8 cellular contexts compared by ENCODE assay signal in the genomic region with DNA sequence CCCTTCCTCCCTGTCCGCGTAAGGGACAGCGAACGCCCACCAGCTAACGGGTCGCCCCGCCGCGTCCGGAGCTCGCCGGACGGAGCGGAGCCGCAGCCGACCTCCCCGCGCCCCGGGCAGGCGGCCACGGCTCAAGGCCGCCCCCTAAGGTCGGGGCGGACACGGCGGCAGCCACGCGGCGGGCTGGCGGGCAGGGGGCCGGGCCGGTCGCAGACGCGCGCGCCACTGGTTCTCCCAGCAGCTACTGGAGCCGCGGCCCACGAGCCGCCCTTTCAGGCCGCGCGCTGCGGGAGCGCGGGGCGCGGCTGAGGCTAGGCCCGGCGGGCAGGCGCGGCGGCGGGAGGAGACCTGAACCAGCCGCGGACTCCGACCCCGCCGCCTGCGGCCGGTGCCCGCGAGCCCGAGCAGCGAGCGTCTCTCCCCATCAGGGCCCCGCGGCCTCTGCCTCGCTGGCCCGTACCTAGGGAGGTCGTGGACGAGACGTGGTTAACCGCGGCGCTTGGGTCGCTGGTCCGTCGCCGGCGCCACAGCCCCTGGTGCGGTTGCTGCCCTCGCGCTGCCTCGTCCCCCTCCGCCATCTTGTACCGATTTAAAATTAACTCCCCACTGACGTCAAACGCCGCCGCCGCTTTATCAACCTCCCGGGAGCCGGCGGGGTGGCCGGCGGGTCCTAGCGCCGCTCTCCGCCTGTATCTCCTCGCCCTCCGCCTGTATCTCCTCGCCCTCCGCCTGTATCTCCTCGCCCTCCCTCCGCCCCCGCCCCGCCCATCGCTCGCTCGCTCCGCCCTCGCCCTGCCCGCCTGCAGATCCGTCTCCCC. TPM values are rescaled to one million over a fixed set of nuclear protein-coding genes. Genes with fewer than 3 reads are reported as not detected.
DNase-seq lines count a peak whose midpoint lies in the region; ATAC-seq and TF ChIP-seq lines count a peak whose summit lies in the region.

A gene (minus strand): TSS at position 591 of the 818 bp plus-strand sequence. CDS start 13 bp downstream, at position 578.

- H3K36me3 Mint-ChIP-seq in activated naive CD4-positive, alpha-beta T cell treated with anti-CD3 and anti-CD28 coated beads, Interleukin-2, amount 50 U/mL, for 72 hours: peaks cover 10 to 18% of the 10 kb centered on the region in 2 donors
- H3K36me3 Mint-ChIP-seq in glutamatergic neuron (ENCODE audit: unreplicated experiment) (no peaks in the 10 kb centered on the region), osteocyte (ENCODE audit: unreplicated experiment) (peaks cover 2% of the 10 kb centered on the region)

- under 1% methylated on average over 116 of the region's 116 CpGs for WGBS in thymus

- peaks cover 39% of the 10 kb centered on the region for H3K4me1 ChIP-seq in thymus (ENCODE audit: control insufficient read depth, insufficient read depth, low read length)

- DNase-seq in GM10266 (ENCODE audit: extremely low spot score): peak; percentile 94
- peak; percentile 86 for DNase-seq in NCI-H1092 (lab: John Stamatoyannopoulos, UW)
- DNase-seq in activated naive CD4-positive, alpha-beta T cell treated with anti-CD3 and anti-CD28 coated beads, Interleukin-2, amount 50 U/mL, for 72 hours (ENCODE audit: low spot score in 2 of 2): peak; percentile 87 to 92
- peak; percentile 94 for DNase-seq in glutamatergic neuron
- peak; percentile 97 for DNase-seq in osteocyte (ENCODE audit: extremely low spot score, unreplicated experiment)

- H3K4me3 ChIP-seq in thymus (ENCODE audit: low read length): peak within 1 kb of the TSS; percentile 97

- H3K4me1 Mint-ChIP-seq in glutamatergic neuron (ENCODE audit: low read depth, unreplicated experiment): peaks cover 17% of the 10 kb centered on the region
- H3K4me1 Mint-ChIP-seq in osteocyte (ENCODE audit: unreplicated experiment): peaks cover 43% of the 10 kb centered on the region

- H3K9me3 Mint-ChIP-seq in activated naive CD4-positive, alpha-beta T cell treated with anti-CD3 and anti-CD28 coated beads, Interleukin-2, amount 50 U/mL, for 72 hours: no peaks in the 10 kb centered on the region
- peaks cover 9% of the 10 kb centered on the region for H3K9me3 Mint-ChIP-seq in glutamatergic neuron (ENCODE audit: unreplicated experiment)
- no peaks in the 10 kb centered on the region for H3K9me3 Mint-ChIP-seq in osteocyte (ENCODE audit: unreplicated experiment)

- H3K4me3 Mint-ChIP-seq in glutamatergic neuron (ENCODE audit: unreplicated experiment) (peak within 1 kb of the TSS; percentile 92), osteocyte (ENCODE audit: unreplicated experiment) (peak within 1 kb of the TSS; percentile 87)

- H3K27me3 Mint-ChIP-seq in glutamatergic neuron (ENCODE audit: unreplicated experiment) (peaks cover 7% of the 10 kb centered on the region), osteocyte (ENCODE audit: unreplicated experiment) (peaks cover 10% of the 10 kb centered on the region)

- TF ChIP-seq CTCF in GM10266 (IDR thresholded peaks at IDR 0.05; ENCODE audit: control insufficient read depth, insufficient read depth, low read depth, missing control alignments) (peak; percentile 78), glutamatergic neuron (IDR thresholded peaks at IDR 0.05; ENCODE audit: partially characterized antibody, unreplicated experiment) (peak; percentile 38), osteocyte (IDR thresholded peaks at IDR 0.05) (peak; percentile 62)

- peak within 1 kb of the TSS; percentile 98 for H3K27ac ChIP-seq in thymus (ENCODE audit: low read depth)

- H3K27me3 ChIP-seq in thymus (ENCODE audit: control insufficient read depth, insufficient read depth): no peaks in the 10 kb centered on the region

- H3K36me3 ChIP-seq in thymus (ENCODE audit: control insufficient read depth, insufficient read depth): no peaks in the 10 kb centered on the region

- peaks cover 1% of the 10 kb centered on the region for H3K9me3 ChIP-seq in thymus (ENCODE audit: control insufficient read depth)

- peak; percentile 85 for ATAC-seq in HG02588 (IDR thresholded peaks at IDR 0.05; ENCODE audit: unreplicated experiment)
- peak; percentile 88 for ATAC-seq in SK-N-SH treated with all-trans-retinoic acid at 6 μM for 48 hours
- ATAC-seq in activated naive CD4-positive, alpha-beta T cell treated with anti-CD3 and anti-CD28 coated beads, Interleukin-2, amount 50 U/mL, for 72 hours: peak; percentile 81 to 91

- peak within 1 kb of the TSS; percentile 93 to 95 for H3K27ac Mint-ChIP-seq in activated naive CD4-positive, alpha-beta T cell treated with anti-CD3 and anti-CD28 coated beads, Interleukin-2, amount 50 U/mL, for 72 hours
- H3K27ac Mint-ChIP-seq in glutamatergic neuron (ENCODE audit: unreplicated experiment) (peak within 1 kb of the TSS; percentile 91), osteocyte (ENCODE audit: unreplicated experiment) (peak within 1 kb of the TSS; percentile 87)

TF ChIP-seq in SK-N-SH treated with all-trans-retinoic acid at 6 μM for 48 hours, 23 proteins besides CTCF, POLR2A, EP300 and RAD21:
- 0 out of 2 replicates have a peak, but pooled peaks have one; percentile 39 for TF ChIP-seq CSDC2 (CRISPR knock-in tag; IDR thresholded peaks at IDR 0.05)
- TF ChIP-seq ESRRG (CRISPR knock-in tag; IDR thresholded peaks at IDR 0.05): peak; percentile 36; the same call in 1 of the 2 replicates
- TF ChIP-seq, protein P1, sequence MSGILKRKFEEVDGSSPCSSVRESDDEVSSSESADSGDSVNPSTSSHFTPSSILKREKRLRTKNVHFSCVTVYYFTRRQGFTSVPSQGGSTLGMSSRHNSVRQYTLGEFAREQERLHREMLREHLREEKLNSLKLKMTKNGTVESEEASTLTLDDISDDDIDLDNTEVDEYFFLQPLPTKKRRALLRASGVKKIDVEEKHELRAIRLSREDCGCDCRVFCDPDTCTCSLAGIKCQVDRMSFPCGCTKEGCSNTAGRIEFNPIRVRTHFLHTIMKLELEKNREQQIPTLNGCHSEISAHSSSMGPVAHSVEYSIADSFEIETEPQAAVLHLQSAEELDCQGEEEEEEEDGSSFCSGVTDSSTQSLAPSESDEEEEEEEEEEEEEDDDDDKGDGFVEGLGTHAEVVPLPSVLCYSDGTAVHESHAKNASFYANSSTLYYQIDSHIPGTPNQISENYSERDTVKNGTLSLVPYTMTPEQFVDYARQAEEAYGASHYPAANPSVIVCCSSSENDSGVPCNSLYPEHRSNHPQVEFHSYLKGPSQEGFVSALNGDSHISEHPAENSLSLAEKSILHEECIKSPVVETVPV (CRISPR knock-in tag; IDR thresholded peaks at IDR 0.05): peak; percentile 72; the same call in 1 of the 2 replicates
- no peak for TF ChIP-seq ARNTL (CRISPR knock-in tag; IDR thresholded peaks at IDR 0.05; ENCODE audit: borderline replicate concordance, low read depth)
- TF ChIP-seq GLIS3 (CRISPR knock-in tag; IDR thresholded peaks at IDR 0.05): 0 out of 2 replicates have a peak, but pooled peaks have one; percentile 45
- no peak for TF ChIP-seq ISL1 (CRISPR knock-in tag; IDR thresholded peaks at IDR 0.05)
- TF ChIP-seq ZFP30 (CRISPR knock-in tag; IDR thresholded peaks at IDR 0.05): 0 out of 2 replicates have a peak, but pooled peaks have one; percentile 32
- no peak for TF ChIP-seq OSR1 (CRISPR knock-in tag; IDR thresholded peaks at IDR 0.05)
- no peak for TF ChIP-seq BACH2 (CRISPR knock-in tag; IDR thresholded peaks at IDR 0.05; ENCODE audit: borderline replicate concordance)
- peak; percentile 25; the same call in 1 of the 2 replicates for TF ChIP-seq ZNF70 (CRISPR knock-in tag; IDR thresholded peaks at IDR 0.05)
- no peak for TF ChIP-seq PPARA (CRISPR knock-in tag; IDR thresholded peaks at IDR 0.05; ENCODE audit: borderline replicate concordance)
- no peak for TF ChIP-seq TCF4 (CRISPR knock-in tag; IDR thresholded peaks at IDR 0.05; ENCODE audit: borderline replicate concordance)
- 0 out of 2 replicates have a peak, but pooled peaks have one; percentile 24 for TF ChIP-seq SNAI2 (CRISPR knock-in tag; IDR thresholded peaks at IDR 0.05)

RNA-seq across cellular contexts. Expression of the gene that starts here (rescaled TPM):
- total RNA-seq in activated naive CD4-positive, alpha-beta T cell treated with anti-CD3 and anti-CD28 coated beads, Interleukin-2, amount 50 U/mL, for 72 hours: 10 to 100 TPM; 46.3 to 55.8 TPM
- total RNA-seq in glutamatergic neuron (ENCODE audit: unreplicated experiment): 39.0 TPM
- 45.8 and 47.8 TPM in 2 replicates for total RNA-seq in osteocyte
- polyA plus RNA-seq in thymus: 59.4 TPM

Comparison
In these comparisons a context has a peak if more than half of its experiments do, and no peak if none do; other contexts are left out.
1. Peak in every context shown above with its lines: DNase-seq, ATAC-seq, H3K4me3 ChIP-seq and H3K27ac ChIP-seq.